ENCODE assay signal across 8 cellular contexts in the genomic region with DNA sequence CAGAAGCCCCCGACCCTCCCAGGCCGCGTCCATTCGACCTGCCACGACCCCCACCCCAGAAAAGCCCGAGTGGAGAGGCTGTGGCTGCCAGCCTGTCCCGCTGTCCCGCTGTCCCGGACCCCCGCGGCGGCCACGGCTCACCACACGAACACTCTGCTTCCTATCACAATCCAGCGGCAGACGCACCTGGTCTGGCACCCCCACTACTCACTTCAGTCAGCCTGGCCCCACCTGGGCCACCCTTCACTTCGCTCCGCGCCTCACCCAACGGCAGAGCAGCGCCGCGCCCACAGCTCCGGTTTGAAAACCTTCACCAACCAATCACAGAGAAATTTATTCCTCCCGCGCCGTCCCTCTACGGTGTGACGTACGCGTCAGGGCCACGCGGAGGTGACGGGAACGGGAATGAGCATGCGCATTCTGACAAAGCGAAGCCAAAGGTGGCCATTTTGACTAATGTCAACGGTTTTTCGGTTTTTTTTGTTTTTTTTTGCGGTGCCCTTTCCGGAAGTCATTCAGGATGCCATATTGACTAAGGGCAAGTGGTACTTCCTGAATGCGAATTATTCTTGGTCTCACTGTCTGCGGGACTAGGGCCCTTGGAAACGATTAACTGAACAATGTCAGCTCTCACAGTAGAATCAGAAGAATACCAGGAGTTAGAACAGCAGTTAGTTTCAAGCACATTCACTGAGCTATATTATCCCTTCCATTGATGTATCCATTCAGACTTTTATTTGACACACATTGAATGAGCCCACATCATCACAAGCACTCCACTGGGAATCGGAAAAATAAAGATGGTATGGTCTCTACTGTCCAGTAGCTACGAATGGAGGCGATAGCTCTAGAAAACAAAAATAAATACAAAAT. TPM values are rescaled to one million over a fixed set of nuclear protein-coding genes. Genes with fewer than 3 reads are reported as not detected.
DNase-seq lines count a peak whose midpoint lies in the region; ATAC-seq and TF ChIP-seq lines count a peak whose summit lies in the region.

RACGAP1 (minus strand) TSS at position 308 of the 873 bp plus-strand sequence. CDS start 8,779 bp downstream, outside the sequence.

- H3K27me3 ChIP-seq in dorsolateral prefrontal cortex (no peaks in the 10 kb centered on the region), liver (ENCODE audit: control insufficient read depth in 4 of 4, insufficient read depth in 4 of 4, low read length in 3 of 4) (no peaks in the 10 kb centered on the region)

- no peaks in the 10 kb centered on the region for H3K36me3 ChIP-seq in liver (ENCODE audit: control insufficient read depth in 4 of 4, insufficient read depth in 3 of 4, low read depth in 1 of 4, low read length in 3 of 4)

- H3K4me3 Mint-ChIP-seq in CD14-positive monocyte = peak within 1 kb of the TSS; percentile 99 to 100

- H3K36me3 Mint-ChIP-seq in CD14-positive monocyte = peaks cover 18 to 26% of the 10 kb centered on the region in 2 donors

- peak within 1 kb of the TSS; percentile 7 to 93 (median 81) for H3K27ac ChIP-seq in dorsolateral prefrontal cortex
- H3K27ac ChIP-seq in liver (ENCODE audit: low read depth in 1 of 2, low read length in 2 of 2) = peak within 1 kb of the TSS in 1 of 2 donors; percentile 39

- peak; percentile 97 for ATAC-seq in GM19397 (IDR thresholded peaks at IDR 0.05; ENCODE audit: unreplicated experiment)
- ATAC-seq in HG03571 (IDR thresholded peaks at IDR 0.05; ENCODE audit: unreplicated experiment) = peak; percentile 97

- peak within 1 kb of the TSS; percentile 53 to 68 for H3K9ac ChIP-seq in liver (ENCODE audit: low read depth in 1 of 2, low read length in 2 of 2)

- H3K4me3 ChIP-seq in dorsolateral prefrontal cortex (peak within 1 kb of the TSS; percentile 55 to 95 (median 80)), liver (ENCODE audit: low read depth in 1 of 3, low read length in 3 of 3) (peak within 1 kb of the TSS; percentile 76 to 93 (median 81))

- 5% methylated on average over 47 of the region's 47 CpGs for WGBS in liver

- peaks cover 0 to 2% (median 0%) of the 10 kb centered on the region in 3 donors for H3K27me3 Mint-ChIP-seq in CD14-positive monocyte (ENCODE audit: low read depth in 3 of 3)

- H3K9me3 Mint-ChIP-seq in CD14-positive monocyte = no peaks in the 10 kb centered on the region

- peaks cover 0 to 7% (median 5%) of the 10 kb centered on the region in 4 donors for H3K4me1 ChIP-seq in liver (ENCODE audit: control insufficient read depth in 4 of 4, insufficient read depth in 4 of 4, low read length in 3 of 4)

- DNase-seq in CD14-positive monocyte (ENCODE audit: low spot score) (peak; percentile 99), NCI-H82 (lab: John Stamatoyannopoulos, UW) (peak; percentile 100), dorsolateral prefrontal cortex (peak; percentile 86 to 94 (median 92))
- DNase-seq in activated CD4-positive, alpha-beta T cell treated with anti-CD3 and anti-CD28 coated beads, Interleukin-2, amount 50 U/mL, for 48 hours = peak; percentile 92 to 96
- DNase-seq in stimulated activated CD4-positive, alpha-beta T cell treated with anti-CD3 and anti-CD28 coated beads, Interleukin-4, amount 100 ng/mL, for 24 hours = peak; percentile 96

- H3K27ac Mint-ChIP-seq in CD14-positive monocyte = peak within 1 kb of the TSS; percentile 94 to 98 (median 95)

- TF ChIP-seq RAD21 in liver (IDR thresholded peaks at IDR 0.05) = peak in 1 of 2 donors; percentile 25

- H3K4me1 Mint-ChIP-seq in CD14-positive monocyte = peaks cover 31% of the 10 kb centered on the region

- TF ChIP-seq CTCF in CD14-positive monocyte (IDR thresholded peaks at IDR 0.05) = no peak
- peak in 29 of 56 donors; percentile 10 to 64 (median 34) for TF ChIP-seq CTCF in dorsolateral prefrontal cortex (IDR thresholded peaks at IDR 0.05 in 54 of 56, conservative IDR thresholded peaks at IDR 0.05 in 2 of 56; ENCODE audit: low read depth in 1 of 56, partially characterized antibody in 56 of 56)
- TF ChIP-seq CTCF in liver (IDR thresholded peaks at IDR 0.05; ENCODE audit: low read depth, low read length, missing input control) = no peak

- intact Hi-C loops in CD14-positive monocyte (cut with micrococcal nuclease) = no loop called here
- intact Hi-C loops in dorsolateral prefrontal cortex (cut with DNase I) = no loop called here

- no peaks in the 10 kb centered on the region for H3K9me3 ChIP-seq in liver (ENCODE audit: control insufficient read depth in 4 of 4, low read length in 3 of 4)

TF ChIP-seq in liver, 16 proteins besides CTCF, POLR2A, EP300 and RAD21:
- peak; percentile 61 for TF ChIP-seq SP1 (IDR thresholded peaks at IDR 0.05)
- TF ChIP-seq JUND (IDR thresholded peaks at IDR 0.05) = peak in 1 of 2 donors; percentile 38
- no peak for TF ChIP-seq HNF4G (IDR thresholded peaks at IDR 0.05)
- TF ChIP-seq ATF3 (IDR thresholded peaks at IDR 0.05) = peak; percentile 14
- TF ChIP-seq YY1 (IDR thresholded peaks at IDR 0.05) = peak; percentile 100
- TF ChIP-seq, protein P1, sequence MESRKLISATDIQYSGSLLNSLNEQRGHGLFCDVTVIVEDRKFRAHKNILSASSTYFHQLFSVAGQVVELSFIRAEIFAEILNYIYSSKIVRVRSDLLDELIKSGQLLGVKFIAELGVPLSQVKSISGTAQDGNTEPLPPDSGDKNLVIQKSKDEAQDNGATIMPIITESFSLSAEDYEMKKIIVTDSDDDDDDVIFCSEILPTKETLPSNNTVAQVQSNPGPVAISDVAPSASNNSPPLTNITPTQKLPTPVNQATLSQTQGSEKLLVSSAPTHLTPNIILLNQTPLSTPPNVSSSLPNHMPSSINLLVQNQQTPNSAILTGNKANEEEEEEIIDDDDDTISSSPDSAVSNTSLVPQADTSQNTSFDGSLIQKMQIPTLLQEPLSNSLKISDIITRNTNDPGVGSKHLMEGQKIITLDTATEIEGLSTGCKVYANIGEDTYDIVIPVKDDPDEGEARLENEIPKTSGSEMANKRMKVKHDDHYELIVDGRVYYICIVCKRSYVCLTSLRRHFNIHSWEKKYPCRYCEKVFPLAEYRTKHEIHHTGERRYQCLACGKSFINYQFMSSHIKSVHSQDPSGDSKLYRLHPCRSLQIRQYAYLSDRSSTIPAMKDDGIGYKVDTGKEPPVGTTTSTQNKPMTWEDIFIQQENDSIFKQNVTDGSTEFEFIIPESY (IDR thresholded peaks at IDR 0.05) = peak; percentile 97
- TF ChIP-seq RXRA (IDR thresholded peaks at IDR 0.05) = peak; percentile 32 to 50
- TF ChIP-seq FOXA2 (IDR thresholded peaks at IDR 0.05) = peak; percentile 72
- peak; percentile 69 to 92 for TF ChIP-seq GABPA (IDR thresholded peaks at IDR 0.05 in 1 of 2, conservative IDR thresholded peaks at IDR 0.05 in 1 of 2)
- peak; percentile 66 for TF ChIP-seq FOXA1 (IDR thresholded peaks at IDR 0.05)
- no peak for TF ChIP-seq TAF1 (conservative IDR thresholded peaks at IDR 0.05)
- peak; percentile 81 for TF ChIP-seq NR2F2 (IDR thresholded peaks at IDR 0.05)
- TF ChIP-seq EGR1 (IDR thresholded peaks at IDR 0.05; ENCODE audit: low read depth in 2 of 2) = peak in 1 of 2 donors; percentile 11
- TF ChIP-seq HNF4A (conservative IDR thresholded peaks at IDR 0.05) = no peak
- peak; percentile 89 for TF ChIP-seq MAX (IDR thresholded peaks at IDR 0.05)
- TF ChIP-seq REST (IDR thresholded peaks at IDR 0.05) = peak; percentile 28
TF ChIP-seq in liver: peak in this region for 13.

RNA-seq across cellular contexts. Expression of gene RACGAP1, which starts in this region (rescaled TPM):
- 1 to 10 TPM; 3.1 to 3.6 TPM for polyA plus RNA-seq in CD14-positive monocyte
- 10 to 100 TPM in 117 of 120 experiments, 1 to 10 TPM in 3; 9.2 to 27.7 (median 16.1) TPM for total RNA-seq in dorsolateral prefrontal cortex
- total RNA-seq in liver = 10 to 100 TPM in 1 of 2 donors, 1 to 10 TPM in 1; 2.4 to 38.3 TPM
- polyA plus RNA-seq in liver = 1 to 10 TPM; 1.0 to 3.4 TPM

Comparison
In these comparisons a context has a peak if more than half of its experiments do, and no peak if none do; other contexts are left out.
1. CTCF ChIP-seq: peak in dorsolateral prefrontal cortex (29 of 56); none in CD14-positive monocyte (single experiment) and liver (single experiment).
2. Peak in every context shown above with its lines, with median percentiles within 50 percentile points of each other: DNase-seq.